Comparison of ENCODE assay signal across 12 cellular contexts in the genomic region with DNA sequence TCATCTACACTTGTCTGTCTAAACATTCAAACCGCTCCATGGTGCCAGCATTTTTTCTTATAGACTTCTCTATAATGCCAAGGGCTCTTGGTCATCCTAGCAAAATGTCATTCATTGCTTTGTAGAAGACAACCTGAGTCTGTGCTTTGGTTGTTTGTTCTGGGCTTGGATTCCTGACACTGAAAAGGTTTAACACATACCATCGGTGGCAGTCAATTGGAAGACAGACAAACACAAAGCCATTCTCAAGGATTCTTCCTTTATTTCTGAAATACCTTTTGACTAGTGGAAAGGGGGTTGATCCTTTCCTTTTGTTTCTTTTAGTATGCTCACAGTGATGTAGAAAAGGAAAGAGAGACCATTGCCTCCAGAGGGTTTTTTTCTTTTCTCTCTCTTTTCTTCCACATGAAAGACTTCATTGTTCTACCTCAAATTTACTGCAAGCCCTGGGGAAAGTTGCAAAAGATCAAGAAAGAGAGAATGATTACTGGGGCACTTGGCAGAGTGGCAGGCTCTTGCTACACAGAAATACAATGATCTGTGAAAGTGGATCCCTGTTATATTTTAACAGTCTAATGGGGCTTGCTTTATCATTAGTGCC.
DNase-seq lines count a peak whose midpoint lies in the region; ATAC-seq and TF ChIP-seq lines count a peak whose summit lies in the region.
"Had no signal": no experiment of that assay in that cellular context is flagged by ENCODE, and none has a peak within 500 bp of the region (broad histone marks: within the 10 kb centered on the region; RNA-seq: fewer than 3 reads in every experiment).

No MANE protein-coding gene starts in this region.

- peak overlapping the region; percentile 70 to 85 (median 79) for H3K27ac Mint-ChIP-seq in nephron

- peaks cover 2% of the 10 kb centered on the region for H3K9me3 Mint-ChIP-seq in nephron

- TF ChIP-seq CTCF in nephron (IDR thresholded peaks at IDR 0.05; ENCODE audit: unreplicated experiment in 3 of 3), result no peak

- no peak for ATAC-seq in GM18861 (IDR thresholded peaks at IDR 0.05; ENCODE audit: unreplicated experiment)

- no peaks in the 10 kb centered on the region for H3K27me3 Mint-ChIP-seq in nephron (ENCODE audit: low read depth)

- DNase-seq in Ammon's horn (ENCODE audit: low spot score), result peak; percentile 40
- DNase-seq in NCI-H1436 (lab: John Stamatoyannopoulos, UW), result peak; percentile 14
- peak; percentile 54 for DNase-seq in fibroblast of peridontal ligament (ENCODE audit: extremely low read depth)
- DNase-seq in DMS153 (lab: John Stamatoyannopoulos, UW), result no peak
- no peak for DNase-seq in T1000 (lab: John Stamatoyannopoulos, UW)
- DNase-seq in HUDEP-2 (lab: John Stamatoyannopoulos, UW; ENCODE audit: unreplicated experiment in 76 of 76), result no peak
- DNase-seq: activated CD4-positive, alpha-beta T cell treated with anti-CD3 and anti-CD28 coated beads for 4 hours; effector CD8-positive, alpha-beta T cell; MG63; ovary had no signal

- H3K4me3 Mint-ChIP-seq in nephron, result no peak overlapping the region

- peaks cover 11% of the 10 kb centered on the region for H3K4me1 Mint-ChIP-seq in nephron

- no peaks in the 10 kb centered on the region for H3K36me3 Mint-ChIP-seq in nephron (ENCODE audit: low read depth)

Comparison
In these comparisons a context has a peak if more than half of its experiments do, and no peak if none do; other contexts are left out.
1. DNase-seq: peak in Ammon's horn (single experiment), NCI-H1436 (single experiment) and fibroblast of peridontal ligament (single experiment); none in DMS153 (single experiment), T1000 (single experiment) and HUDEP-2 (0 of 76).